20 cellular contexts compared by ENCODE assay signal in genomic region chr6:131999545-132000146, GRCh38. TPM values are rescaled to one million over a fixed set of nuclear protein-coding genes. Genes with fewer than 3 reads are reported as not detected.
DNase-seq lines count a peak whose midpoint lies in the region; ATAC-seq, FAIRE-seq and TF ChIP-seq lines count a peak whose summit lies in the region.
"Had no signal": no experiment of that assay in that cellular context is flagged by ENCODE, and none has a peak within 500 bp of the region (broad histone marks: within the 10 kb centered on the region; RNA-seq: fewer than 3 reads in every experiment).

No MANE protein-coding gene starts in this region.

- WGBS in GM23248 (ENCODE audit: low coverage in 1 of 2, low lambda C conversion rate in 2 of 2, missing lambda C conversion rate in 2 of 2), 2 experiments = 51 to 53% methylated on average over 4 of the region's 4 CpGs

- peaks cover 8% of the 10 kb centered on the region for H3K9me3 Mint-ChIP-seq in astrocyte (ENCODE audit: unreplicated experiment)
- peaks cover 27% of the 10 kb centered on the region for H3K9me3 Mint-ChIP-seq in osteocyte (ENCODE audit: unreplicated experiment)
- peaks cover 3% of the 10 kb centered on the region for H3K9me3 Mint-ChIP-seq in activated CD8-positive, alpha-beta T cell treated with anti-CD3 and anti-CD28 coated beads for 36 hours
- H3K9me3 Mint-ChIP-seq in glutamatergic neuron (ENCODE audit: unreplicated experiment) = no peaks in the 10 kb centered on the region

- no peak overlapping the region for H3K4me3 Mint-ChIP-seq in astrocyte (ENCODE audit: unreplicated experiment)
- peak overlapping the region; percentile 32 for H3K4me3 Mint-ChIP-seq in osteocyte (ENCODE audit: unreplicated experiment)
- no peak overlapping the region for H3K4me3 Mint-ChIP-seq in activated CD8-positive, alpha-beta T cell treated with anti-CD3 and anti-CD28 coated beads for 36 hours
- no peak overlapping the region for H3K4me3 Mint-ChIP-seq in glutamatergic neuron (ENCODE audit: unreplicated experiment)
- H3K4me3 Mint-ChIP-seq: activated naive CD8-positive, alpha-beta T cell treated with anti-CD3 and anti-CD28 coated beads for 36 hours; activated T-cell treated with anti-CD3 and anti-CD28 coated beads, Interleukin-2, amount 50 U/mL, for 4 hours; central memory CD8-positive, alpha-beta T cell; endodermal cell; neural crest cell had no signal

- CTCF ChIA-PET in activated CD8-positive, alpha-beta T cell treated with anti-CD3 and anti-CD28 coated beads for 36 hours (lab: Charles Lee) = no interaction called here

- H3K79me2 ChIP-seq in GM23248 (ENCODE audit: insufficient read depth) (no peaks in the 10 kb centered on the region), astrocyte (ENCODE audit: insufficient read depth, low read length) (no peaks in the 10 kb centered on the region)

- H3K4me1 ChIP-seq in BLaER1 (peaks cover 63% of the 10 kb centered on the region), GM23248 (ENCODE audit: insufficient read depth) (peaks cover 17% of the 10 kb centered on the region), astrocyte (ENCODE audit: insufficient read depth, low read length) (peaks cover 13% of the 10 kb centered on the region)
- H3K4me1 ChIP-seq: lower lobe of right lung had no signal

- no peak for ATAC-seq in activated CD8-positive, alpha-beta T cell treated with anti-CD3 and anti-CD28 coated beads for 36 hours
- ATAC-seq: activated T-cell treated with anti-CD3 and anti-CD28 coated beads, Interleukin-2, amount 50 U/mL, for 4 hours; lower lobe of right lung; right cardiac atrium; upper lobe of right lung had no signal

- H3K27me3 Mint-ChIP-seq in astrocyte (ENCODE audit: low read depth, unreplicated experiment) = no peaks in the 10 kb centered on the region
- no peaks in the 10 kb centered on the region for H3K27me3 Mint-ChIP-seq in osteocyte (ENCODE audit: unreplicated experiment)
- no peaks in the 10 kb centered on the region for H3K27me3 Mint-ChIP-seq in activated CD8-positive, alpha-beta T cell treated with anti-CD3 and anti-CD28 coated beads for 36 hours
- no peaks in the 10 kb centered on the region for H3K27me3 Mint-ChIP-seq in glutamatergic neuron (ENCODE audit: unreplicated experiment)

- POLR2A ChIA-PET in activated CD8-positive, alpha-beta T cell treated with anti-CD3 and anti-CD28 coated beads for 36 hours (lab: Charles Lee) = no interaction called here

- H2AFZ ChIP-seq in GM23248 (peak overlapping the region; percentile 61), astrocyte (ENCODE audit: low read depth, low read length) (no peak overlapping the region)

- H3K4me2 ChIP-seq in BLaER1 (peak overlapping the region; percentile 56), GM23248 (ENCODE audit: unreplicated experiment) (peak overlapping the region; percentile 4), astrocyte (ENCODE audit: low read length) (no peak overlapping the region)

- H3K27me3 ChIP-seq in BLaER1 (no peaks in the 10 kb centered on the region), GM23248 (replicated peaks; ENCODE audit: insufficient read depth) (no peaks in the 10 kb centered on the region), astrocyte (ENCODE audit: insufficient read depth, low read length) (no peaks in the 10 kb centered on the region)
- H3K27me3 ChIP-seq: upper lobe of right lung had no signal

- FAIRE-seq in astrocyte (lab: Jason Lieb, UNC) = no peak

- H3K27ac ChIP-seq in BLaER1 (peak overlapping the region; percentile 86), GM23248 (no peak overlapping the region), astrocyte (ENCODE audit: low read depth, low read length) (no peak overlapping the region)
- H3K27ac ChIP-seq: lower lobe of right lung, upper lobe of right lung had no signal

- H3K9me3 ChIP-seq in BLaER1 = peaks cover 45% of the 10 kb centered on the region
- no peaks in the 10 kb centered on the region for H3K9me3 ChIP-seq in GM23248 (ENCODE audit: low read depth)
- H3K9me3 ChIP-seq in astrocyte (ENCODE audit: insufficient read depth, low read depth, low read length) = no peaks in the 10 kb centered on the region
- H3K9me3 ChIP-seq: upper lobe of right lung had no signal

- in situ Hi-C loops in GM23248 (cut with MboI) = no loop called here

- H4K20me1 ChIP-seq in BLaER1 (no peaks in the 10 kb centered on the region), GM23248 (ENCODE audit: insufficient read depth) (no peaks in the 10 kb centered on the region), astrocyte (ENCODE audit: insufficient read depth, low read length) (no peaks in the 10 kb centered on the region)

- H3K27ac Mint-ChIP-seq in astrocyte (ENCODE audit: unreplicated experiment) = peak overlapping the region; percentile 35
- peak overlapping the region; percentile 91 for H3K27ac Mint-ChIP-seq in osteocyte (ENCODE audit: unreplicated experiment)
- H3K27ac Mint-ChIP-seq in activated CD8-positive, alpha-beta T cell treated with anti-CD3 and anti-CD28 coated beads for 36 hours = no peak overlapping the region
- H3K27ac Mint-ChIP-seq in glutamatergic neuron (ENCODE audit: unreplicated experiment) = no peak overlapping the region
- H3K27ac Mint-ChIP-seq: activated naive CD8-positive, alpha-beta T cell treated with anti-CD3 and anti-CD28 coated beads for 36 hours; endodermal cell had no signal

- intact Hi-C loops in activated CD8-positive, alpha-beta T cell treated with anti-CD3 and anti-CD28 coated beads for 36 hours (cut with micrococcal nuclease) = no loop called here

- TF ChIP-seq CTCF in astrocyte (IDR thresholded peaks at IDR 0.05; ENCODE audit: insufficient read depth, low read depth, low read length) = no peak
- no peak for TF ChIP-seq CTCF in osteocyte (IDR thresholded peaks at IDR 0.05)
- no peak for TF ChIP-seq CTCF in activated CD8-positive, alpha-beta T cell treated with anti-CD3 and anti-CD28 coated beads for 36 hours (IDR thresholded peaks at IDR 0.05)
- TF ChIP-seq CTCF in glutamatergic neuron (IDR thresholded peaks at IDR 0.05; ENCODE audit: partially characterized antibody, unreplicated experiment) = no peak

- H3K4me3 ChIP-seq in BLaER1 (no peak overlapping the region; the same call in 1 of the 2 replicates), GM23248 (no peak overlapping the region), astrocyte (ENCODE audit: insufficient read depth, low read depth, low read length) (no peak overlapping the region)
- H3K4me3 ChIP-seq: lower lobe of right lung, upper lobe of right lung had no signal

- H3F3A ChIP-seq in GM23248 (ENCODE audit: insufficient read depth) = peaks cover 15% of the 10 kb centered on the region; the same call in 1 of the 2 replicates

- DNase-seq in GM23248 (no peak), astrocyte (ENCODE audit: low read depth) (no peak), osteocyte (ENCODE audit: extremely low spot score, unreplicated experiment) (no peak), SHP77 (lab: John Stamatoyannopoulos, UW) (no peak), glutamatergic neuron (no peak)
- DNase-seq in activated CD4-positive, CD25-positive, alpha-beta regulatory T cell (lab: John Stamatoyannopoulos, UW) = no peak
- DNase-seq in activated CD8-positive, alpha-beta T cell treated with anti-CD3 and anti-CD28 coated beads for 36 hours = no peak
- DNase-seq: ACHN; activated CD4-positive, alpha-beta T cell treated with anti-CD3 and anti-CD28 coated beads, Interleukin-2, amount 50 U/mL, for 4 hours; activated naive CD8-positive, alpha-beta T cell treated with anti-CD3 and anti-CD28 coated beads for 36 hours; activated T-cell treated with anti-CD3 and anti-CD28 coated beads, Interleukin-2, amount 50 U/mL, for 4 hours; endodermal cell; lower lobe of right lung; NCI-H2081; NCI-H524 treated with DMSO at 0.1 percent for 48 hours; right cardiac atrium; upper lobe of right lung had no signal

- peak overlapping the region; percentile 38; the same call in 1 of the 2 replicates for H3K9ac ChIP-seq in BLaER1
- no peak overlapping the region for H3K9ac ChIP-seq in GM23248
- no peak overlapping the region for H3K9ac ChIP-seq in astrocyte (ENCODE audit: low read length)

- peaks cover 19% of the 10 kb centered on the region for H3K4me1 Mint-ChIP-seq in astrocyte (ENCODE audit: low read depth, unreplicated experiment)
- H3K4me1 Mint-ChIP-seq in osteocyte (ENCODE audit: unreplicated experiment) = peaks cover 33% of the 10 kb centered on the region
- H3K4me1 Mint-ChIP-seq in activated CD8-positive, alpha-beta T cell treated with anti-CD3 and anti-CD28 coated beads for 36 hours (ENCODE audit: low read depth) = no peaks in the 10 kb centered on the region
- H3K4me1 Mint-ChIP-seq in glutamatergic neuron (ENCODE audit: low read depth, unreplicated experiment) = no peaks in the 10 kb centered on the region
- H3K4me1 Mint-ChIP-seq: central memory CD8-positive, alpha-beta T cell; endodermal cell; neural crest cell had no signal

- peaks cover 5% of the 10 kb centered on the region; the same call in 1 of the 2 replicates for H3K36me3 ChIP-seq in BLaER1
- H3K36me3 ChIP-seq in GM23248 (ENCODE audit: low read depth) = no peaks in the 10 kb centered on the region
- H3K36me3 ChIP-seq in astrocyte (ENCODE audit: insufficient read depth, low read length) = no peaks in the 10 kb centered on the region
- H3K36me3 ChIP-seq: lower lobe of right lung, upper lobe of right lung had no signal

- H3K36me3 Mint-ChIP-seq in astrocyte (ENCODE audit: low read depth, unreplicated experiment) (peaks cover 7% of the 10 kb centered on the region), osteocyte (ENCODE audit: unreplicated experiment) (peaks cover 1% of the 10 kb centered on the region), glutamatergic neuron (ENCODE audit: unreplicated experiment) (peaks cover 5% of the 10 kb centered on the region)
- H3K36me3 Mint-ChIP-seq in activated CD8-positive, alpha-beta T cell treated with anti-CD3 and anti-CD28 coated beads for 36 hours (ENCODE audit: low read depth) = no peaks in the 10 kb centered on the region
- H3K36me3 Mint-ChIP-seq: activated naive CD8-positive, alpha-beta T cell treated with anti-CD3 and anti-CD28 coated beads for 36 hours had no signal

- 0 out of 2 replicates have a peak, but pooled peaks cover 3% of the 10 kb centered on the region for H3K9me2 ChIP-seq in GM23248 (ENCODE audit: insufficient read depth)

RNA-seq across cellular contexts. Expression of gene CCN2, which starts 48.5 kb away (rescaled TPM):
- 397 and 410 TPM in 2 replicates for total RNA-seq in GM23248 (2014; rRNA removed; shearing (Covaris generic))
- polyA plus RNA-seq in GM23248 (2016; fragmentation: Nextera tagmentation; extraction: Ambion mirVana) = 1,621 and 1,647 TPM in 2 replicates
- total RNA-seq in astrocyte (1,138 and 1,253 TPM in 2 replicates), osteocyte (635 and 878 TPM in 2 replicates), glutamatergic neuron (ENCODE audit: unreplicated experiment) (1.2 TPM)
- total RNA-seq in activated CD8-positive, alpha-beta T cell treated with anti-CD3 and anti-CD28 coated beads for 36 hours = not detected
- total RNA-seq: activated naive CD8-positive, alpha-beta T cell treated with anti-CD3 and anti-CD28 coated beads for 36 hours had no signal

Comparison
In these comparisons a context has a peak if more than half of its experiments do, and no peak if none do; other contexts are left out.
1. H3K27ac Mint-ChIP-seq: peak in astrocyte (single experiment) and osteocyte (single experiment); none in activated CD8-positive, alpha-beta T cell treated with anti-CD3 and anti-CD28 coated beads for 36 hours (single experiment) and glutamatergic neuron (single experiment).
2. RNA of gene CCN2, which starts 48.5 kb away (total RNA-seq): 1,138 to 1,253 TPM in astrocyte, 635 to 878 TPM in osteocyte and 397 to 410 TPM in GM23248; 1.2 TPM in glutamatergic neuron (single experiment) and not detected in activated CD8-positive, alpha-beta T cell treated with anti-CD3 and anti-CD28 coated beads for 36 hours; every median in the first group is over 100 times any median in the second.